1 cellular context compared by ENCODE assay signal in the genomic region with DNA sequence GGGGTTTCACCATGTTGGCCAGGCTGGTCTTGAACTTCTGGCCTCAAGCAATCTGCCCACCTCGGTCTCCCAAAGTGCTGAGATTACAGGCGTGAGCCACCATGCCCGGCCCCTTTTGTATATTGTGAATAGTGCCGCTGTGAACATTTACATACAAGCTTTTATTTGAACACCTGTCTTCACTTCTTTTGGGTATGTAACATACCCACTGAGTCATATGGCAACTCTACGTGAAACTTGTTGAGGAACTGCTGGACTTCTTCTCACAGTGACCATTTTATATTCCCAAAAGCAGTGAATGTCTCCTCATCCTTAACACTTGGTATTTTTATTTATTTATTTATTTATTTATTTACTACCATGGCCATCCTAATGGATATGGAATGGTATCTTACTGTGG.
TF ChIP-seq lines count a peak whose summit lies in the region.

No MANE protein-coding gene starts in this region.

TF ChIP-seq in GM12878, 131 proteins besides CTCF, POLR2A, EP300 and RAD21:
- TF ChIP-seq JUNB (IDR thresholded peaks at IDR 0.05) = peak; percentile 60
- TF ChIP-seq, protein P1, sequence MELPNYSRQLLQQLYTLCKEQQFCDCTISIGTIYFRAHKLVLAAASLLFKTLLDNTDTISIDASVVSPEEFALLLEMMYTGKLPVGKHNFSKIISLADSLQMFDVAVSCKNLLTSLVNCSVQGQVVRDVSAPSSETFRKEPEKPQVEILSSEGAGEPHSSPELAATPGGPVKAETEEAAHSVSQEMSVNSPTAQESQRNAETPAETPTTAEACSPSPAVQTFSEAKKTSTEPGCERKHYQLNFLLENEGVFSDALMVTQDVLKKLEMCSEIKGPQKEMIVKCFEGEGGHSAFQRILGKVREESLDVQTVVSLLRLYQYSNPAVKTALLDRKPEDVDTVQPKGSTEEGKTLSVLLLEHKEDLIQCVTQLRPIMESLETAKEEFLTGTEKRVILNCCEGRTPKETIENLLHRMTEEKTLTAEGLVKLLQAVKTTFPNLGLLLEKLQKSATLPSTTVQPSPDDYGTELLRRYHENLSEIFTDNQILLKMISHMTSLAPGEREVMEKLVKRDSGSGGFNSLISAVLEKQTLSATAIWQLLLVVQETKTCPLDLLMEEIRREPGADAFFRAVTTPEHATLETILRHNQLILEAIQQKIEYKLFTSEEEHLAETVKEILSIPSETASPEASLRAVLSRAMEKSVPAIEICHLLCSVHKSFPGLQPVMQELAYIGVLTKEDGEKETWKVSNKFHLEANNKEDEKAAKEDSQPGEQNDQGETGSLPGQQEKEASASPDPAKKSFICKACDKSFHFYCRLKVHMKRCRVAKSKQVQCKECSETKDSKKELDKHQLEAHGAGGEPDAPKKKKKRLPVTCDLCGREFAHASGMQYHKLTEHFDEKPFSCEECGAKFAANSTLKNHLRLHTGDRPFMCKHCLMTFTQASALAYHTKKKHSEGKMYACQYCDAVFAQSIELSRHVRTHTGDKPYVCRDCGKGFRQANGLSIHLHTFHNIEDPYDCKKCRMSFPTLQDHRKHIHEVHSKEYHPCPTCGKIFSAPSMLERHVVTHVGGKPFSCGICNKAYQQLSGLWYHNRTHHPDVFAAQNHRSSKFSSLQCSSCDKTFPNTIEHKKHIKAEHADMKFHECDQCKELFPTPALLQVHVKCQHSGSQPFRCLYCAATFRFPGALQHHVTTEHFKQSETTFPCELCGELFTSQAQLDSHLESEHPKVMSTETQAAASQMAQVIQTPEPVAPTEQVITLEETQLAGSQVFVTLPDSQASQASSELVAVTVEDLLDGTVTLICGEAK (IDR thresholded peaks at IDR 0.05; ENCODE audit: borderline replicate concordance) = no peak
